1 cellular context compared by ENCODE assay signal in the genomic region with DNA sequence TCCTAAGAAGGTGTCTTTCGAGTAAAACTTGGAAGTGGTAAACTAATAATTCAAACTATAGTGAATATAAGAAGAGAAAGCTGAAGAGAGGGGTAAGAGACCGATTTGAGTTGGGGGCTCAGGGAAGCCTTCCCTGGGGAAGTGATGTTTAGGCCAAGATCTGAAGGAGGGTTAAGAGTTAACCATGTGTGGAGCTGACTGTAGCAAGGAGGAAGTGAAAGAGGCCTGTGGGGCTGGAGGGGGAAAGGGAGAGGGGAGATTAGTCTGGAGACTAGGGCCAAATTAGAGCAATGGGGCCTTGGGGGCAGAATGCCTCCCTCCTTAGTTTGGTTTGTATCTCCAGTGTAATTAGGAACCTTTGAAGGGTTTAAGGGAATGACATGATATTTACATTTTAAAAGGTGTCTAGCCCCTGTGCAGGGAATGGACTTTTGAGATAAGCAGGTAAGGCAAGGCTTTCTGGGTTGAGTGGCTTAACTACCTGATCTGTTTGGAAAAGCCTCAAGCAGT.
TF ChIP-seq lines count a peak whose summit lies in the region.

No MANE protein-coding gene starts in this region.

TF ChIP-seq in K562, 482 proteins besides CTCF, POLR2A, EP300 and RAD21:
- TF ChIP-seq ARID1B (IDR thresholded peaks at IDR 0.05) (peak; percentile 78), ZEB2 (IDR thresholded peaks at IDR 0.05) (peak; percentile 51; the same call in 1 of the 2 replicates), CBFA2T2 (conservative IDR thresholded peaks at IDR 0.05) (0 out of 2 replicates have a peak, but pooled peaks have one; percentile 12), NR0B1 (IDR thresholded peaks at IDR 0.05; ENCODE audit: partially characterized antibody) (no peak), SPI1 (IDR thresholded peaks at IDR 0.05; ENCODE audit: borderline replicate concordance, low read depth, low read length) (peak; percentile 91), NFIC (IDR thresholded peaks at IDR 0.05) (peak; percentile 6; the same call in 1 of the 2 replicates), SIN3B (IDR thresholded peaks at IDR 0.05; ENCODE audit: low read depth) (peak; percentile 12; the same call in 1 of the 2 replicates), PHB2 (IDR thresholded peaks at IDR 0.05; ENCODE audit: low read depth) (peak; percentile 45; the same call in 1 of the 2 replicates), ZBTB7A (IDR thresholded peaks at IDR 0.05; ENCODE audit: borderline replicate concordance, control insufficient read depth, low read depth, low read length) (peak; percentile 48; the same call in 1 of the 2 replicates), NFE2 (IDR thresholded peaks at IDR 0.05; ENCODE audit: low read depth) (no peak), SMARCA4 (IDR thresholded peaks at IDR 0.05) (peak; percentile 68), SMARCE1 (IDR thresholded peaks at IDR 0.05) (peak; percentile 61), TSC22D4 (tag; IDR thresholded peaks at IDR 0.05) (no peak), BRD9 (IDR thresholded peaks at IDR 0.05; ENCODE audit: low read depth, partially characterized antibody) (peak; percentile 19), MIER1 (IDR thresholded peaks at IDR 0.05; ENCODE audit: low read depth) (no peak), NCOR1 (IDR thresholded peaks at IDR 0.05) (peak; percentile 24; the same call in 1 of the 2 replicates), DPF2 (IDR thresholded peaks at IDR 0.05) (peak; percentile 74; the same call in 1 of the 2 replicates), CSDE1 (IDR thresholded peaks at IDR 0.05) (0 out of 4 replicates have a peak, but pooled peaks of 1 of the 2 experiments have one; percentile 11), TAL1 (IDR thresholded peaks at IDR 0.05) (peak; percentile 43; the same call in 1 of the 2 replicates), TOE1 (IDR thresholded peaks at IDR 0.05; ENCODE audit: borderline replicate concordance) (no peak), TOE1 (CRISPR knock-in tag; IDR thresholded peaks at IDR 0.05; ENCODE audit: borderline replicate concordance, low read depth) (no peak), TCF3 (CRISPR knock-in tag; IDR thresholded peaks at IDR 0.05) (peak; percentile 63), HDGF (IDR thresholded peaks at IDR 0.05) (peak; percentile 68; the same call in 1 of the 2 replicates), VEZF1 (CRISPR knock-in tag; IDR thresholded peaks at IDR 0.05) (no peak), HMBOX1 (IDR thresholded peaks at IDR 0.05) (peak; percentile 90), UBTF (IDR thresholded peaks at IDR 0.05; ENCODE audit: borderline replicate concordance in 1 of 2, low read depth in 2 of 2, low read length in 2 of 2) (peak in 1 of 2 experiments; percentile 23; a peak in 1 of 4 replicates), HNRNPK (IDR thresholded peaks at IDR 0.05; ENCODE audit: low read depth, low read length, poor library complexity, severe bottlenecking) (no peak), EP400 (IDR thresholded peaks at IDR 0.05) (peak; percentile 42; the same call in 1 of the 2 replicates), SAFB2 (IDR thresholded peaks at IDR 0.05; ENCODE audit: borderline replicate concordance, low read depth, low read length, severe bottlenecking) (no peak), HDAC3 (IDR thresholded peaks at IDR 0.05; ENCODE audit: borderline replicate concordance, partially characterized antibody) (peak; percentile 33), CBFA2T3 (IDR thresholded peaks at IDR 0.05) (peak; percentile 68), HDAC1 (IDR thresholded peaks at IDR 0.05) (0 out of 4 replicates have a peak, but pooled peaks of 1 of the 2 experiments have one; percentile 44), ATF1 (CRISPR knock-in tag; IDR thresholded peaks at IDR 0.05) (no peak), ATF1 (tag; IDR thresholded peaks at IDR 0.05) (no peak), PRDM10 (IDR thresholded peaks at IDR 0.05; ENCODE audit: partially characterized antibody) (peak; percentile 82), TSHZ1 (CRISPR knock-in tag; IDR thresholded peaks at IDR 0.05) (no peak), ZNF239 (CRISPR knock-in tag; IDR thresholded peaks at IDR 0.05) (no peak), RFX5 (IDR thresholded peaks at IDR 0.05; ENCODE audit: low read depth, low read length) (no peak), RBFOX2 (IDR thresholded peaks at IDR 0.05; ENCODE audit: low read depth, low read length) (no peak), EZH2 (IDR thresholded peaks at IDR 0.05; ENCODE audit: borderline replicate concordance, low read depth, low read length) (no peak), CGGBP1 (CRISPR knock-in tag; IDR thresholded peaks at IDR 0.05) (no peak), GATA2 (CRISPR knock-in tag; IDR thresholded peaks at IDR 0.05) (0 out of 2 replicates have a peak, but pooled peaks have one; percentile 38)
- TF ChIP-seq, protein P1, sequence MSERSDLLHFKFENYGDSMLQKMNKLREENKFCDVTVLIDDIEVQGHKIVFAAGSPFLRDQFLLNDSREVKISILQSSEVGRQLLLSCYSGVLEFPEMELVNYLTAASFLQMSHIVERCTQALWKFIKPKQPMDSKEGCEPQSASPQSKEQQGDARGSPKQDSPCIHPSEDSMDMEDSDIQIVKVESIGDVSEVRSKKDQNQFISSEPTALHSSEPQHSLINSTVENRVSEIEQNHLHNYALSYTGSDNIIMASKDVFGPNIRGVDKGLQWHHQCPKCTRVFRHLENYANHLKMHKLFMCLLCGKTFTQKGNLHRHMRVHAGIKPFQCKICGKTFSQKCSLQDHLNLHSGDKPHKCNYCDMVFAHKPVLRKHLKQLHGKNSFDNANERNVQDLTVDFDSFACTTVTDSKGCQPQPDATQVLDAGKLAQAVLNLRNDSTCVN (CRISPR knock-in tag; IDR thresholded peaks at IDR 0.05), result no peak
- TF ChIP-seq, protein P2, sequence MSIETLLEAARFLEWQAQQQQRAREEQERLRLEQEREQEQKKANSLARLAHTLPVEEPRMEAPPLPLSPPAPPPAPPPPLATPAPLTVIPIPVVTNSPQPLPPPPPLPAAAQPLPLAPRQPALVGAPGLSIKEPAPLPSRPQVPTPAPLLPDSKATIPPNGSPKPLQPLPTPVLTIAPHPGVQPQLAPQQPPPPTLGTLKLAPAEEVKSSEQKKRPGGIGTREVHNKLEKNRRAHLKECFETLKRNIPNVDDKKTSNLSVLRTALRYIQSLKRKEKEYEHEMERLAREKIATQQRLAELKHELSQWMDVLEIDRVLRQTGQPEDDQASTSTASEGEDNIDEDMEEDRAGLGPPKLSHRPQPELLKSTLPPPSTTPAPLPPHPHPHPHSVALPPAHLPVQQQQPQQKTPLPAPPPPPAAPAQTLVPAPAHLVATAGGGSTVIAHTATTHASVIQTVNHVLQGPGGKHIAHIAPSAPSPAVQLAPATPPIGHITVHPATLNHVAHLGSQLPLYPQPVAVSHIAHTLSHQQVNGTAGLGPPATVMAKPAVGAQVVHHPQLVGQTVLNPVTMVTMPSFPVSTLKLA (conservative IDR thresholded peaks at IDR 0.05), result 0 out of 4 replicates have a peak, but pooled peaks of 1 of the 2 experiments have one; percentile 24
